Comparison of ENCODE assay signal across 22 cellular contexts in the genomic region with DNA sequence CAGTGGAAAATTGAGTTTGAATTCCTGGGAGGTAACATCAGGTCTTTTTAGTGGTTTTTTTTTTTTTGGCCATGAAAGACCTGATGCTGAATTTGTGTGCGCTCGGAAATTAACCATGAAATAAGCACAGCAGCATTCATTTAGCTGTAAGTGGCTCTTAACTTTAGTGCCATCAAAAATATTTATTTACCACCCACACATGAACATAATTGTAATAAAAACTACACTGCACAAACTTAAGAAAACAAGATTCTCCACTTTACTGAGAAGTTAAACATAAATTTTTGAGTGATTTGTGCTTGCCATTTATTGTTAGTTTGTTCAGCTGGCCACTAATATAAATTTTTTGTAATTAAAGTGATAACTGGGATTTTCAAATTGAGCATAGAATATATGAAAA. TPM values are rescaled to one million over a fixed set of nuclear protein-coding genes. Genes with fewer than 3 reads are reported as not detected.
DNase-seq lines count a peak whose midpoint lies in the region; ATAC-seq, FAIRE-seq and TF ChIP-seq lines count a peak whose summit lies in the region.
"Had no signal": no experiment of that assay in that cellular context is flagged by ENCODE, and none has a peak within 500 bp of the region (broad histone marks: within the 10 kb centered on the region; RNA-seq: fewer than 3 reads in every experiment).

No MANE protein-coding gene starts in this region.

- H3K36me3 Mint-ChIP-seq in Calu3 (ENCODE audit: insufficient read depth, unreplicated experiment) = peaks cover 24% of the 10 kb centered on the region

- POLR2A ChIA-PET in HEK293 (lab: Yijun Ruan, JAX) (no interaction called here), K562 (lab: Yijun Ruan, JAX) (no interaction called here), PC-9 (lab: Charles Lee; ENCODE audit: unreplicated experiment) (no interaction called here)

- FAIRE-seq in K562 (lab: Jason Lieb, UNC) = no peak
- FAIRE-seq: GM12892, GM18507, HepG2 had no signal

- H3K27ac Mint-ChIP-seq in Calu3 (ENCODE audit: unreplicated experiment) = peak overlapping the region; percentile 64
- H3K27ac Mint-ChIP-seq: IgD-negative memory B cell had no signal

- H2AFZ ChIP-seq in K562 (ENCODE audit: low read depth, low read length) (no peak overlapping the region), PC-9 (no peak overlapping the region)

- intact Hi-C loops in Calu3 (cut with micrococcal nuclease; ENCODE audit: unreplicated experiment) = loop anchor here (5.0 to 10.0 kb wide), 4 partner anchors 58 to 671 kb away; no protein-coding TSS in a partner anchor
- intact Hi-C loops in K562 (cut with micrococcal nuclease) = loop anchor here (10.0 kb wide), 1 partner anchor 571 kb away; no protein-coding TSS in a partner anchor
- intact Hi-C loops in PC-9 (cut with micrococcal nuclease; ENCODE audit: unreplicated experiment) = loop anchor here (5.0 to 10.0 kb wide), 4 partner anchors 97 to 601 kb away; no protein-coding TSS in a partner anchor

- H3K79me2 ChIP-seq in K562 (ENCODE audit: control insufficient read depth, insufficient read depth, low read length) (no peaks in the 10 kb centered on the region), PC-9 (ENCODE audit: low read depth) (peaks cover 6% of the 10 kb centered on the region; the same call in 1 of the 2 replicates)

- peaks cover 59% of the 10 kb centered on the region for H3K4me1 Mint-ChIP-seq in Calu3 (ENCODE audit: low read depth, unreplicated experiment)

- no peak for DNase-seq in Calu3
- no peak for DNase-seq in K562 (ENCODE audit: extremely low read depth in 1 of 4, low spot score in 3 of 4)
- DNase-seq in thoracic aorta (ENCODE audit: low spot score) = no peak
- DNase-seq in PC-9 = no peak
- DNase-seq in stimulated activated CD4-positive, alpha-beta T cell treated with anti-CD3 and anti-CD28 coated beads, Interleukin-4, amount 100 ng/mL, for 1 hour = no peak
- DNase-seq: 8988T; CD4-positive, alpha-beta memory T cell; DMS 273 treated with DMSO at 0.1 percent for 48 hours; DMS53; GDM1; GOT3; H7 had no signal

- in situ Hi-C loops in K562 (cut with MboI) = no loop called here

- H3F3A ChIP-seq in PC-9 (ENCODE audit: insufficient read depth, low read depth) = peaks cover 16% of the 10 kb centered on the region; the same call in 1 of the 2 replicates

- no peaks in the 10 kb centered on the region for H3K9me3 Mint-ChIP-seq in Calu3 (ENCODE audit: low read depth, unreplicated experiment)
- H3K9me3 Mint-ChIP-seq: CD14-positive monocyte; CD4-positive, alpha-beta memory T cell; IgD-negative memory B cell had no signal

- no peak overlapping the region for H3K9ac ChIP-seq in K562 (ENCODE audit: insufficient read depth in 1 of 2, low read depth in 2 of 2, low read length in 2 of 2)
- H3K9ac ChIP-seq: BLaER1 had no signal

- H3K27me3 ChIP-seq in K562 (ENCODE audit: control insufficient read depth in 2 of 2, insufficient read depth in 2 of 2, low read length in 2 of 2) = peaks cover 14 to 27% of the 10 kb centered on the region in 2 experiments
- H3K27me3 ChIP-seq in thoracic aorta (replicated peaks; ENCODE audit: insufficient read depth) = no peaks in the 10 kb centered on the region
- H3K27me3 ChIP-seq in PC-9 (ENCODE audit: insufficient read depth, low read depth) = no peaks in the 10 kb centered on the region

- H3K36me3 ChIP-seq in HEK293 (ENCODE audit: control insufficient read depth in 2 of 2, insufficient read depth in 1 of 2, low read length in 2 of 2) (no peaks in the 10 kb centered on the region), K562 (ENCODE audit: control insufficient read depth, insufficient read depth, low read length) (no peaks in the 10 kb centered on the region), thoracic aorta (no peaks in the 10 kb centered on the region), PC-9 (ENCODE audit: low read depth) (no peaks in the 10 kb centered on the region)
- H3K36me3 ChIP-seq: BLaER1 had no signal

- ATAC-seq in K562 = no peak
- no peak for ATAC-seq in thoracic aorta (ENCODE audit: insufficient number of reproducible peaks, low FRiP score, low read depth)
- ATAC-seq in HG02798 (IDR thresholded peaks at IDR 0.05; ENCODE audit: poor library complexity, unreplicated experiment) = no peak
- no peak for ATAC-seq in GM19324 (IDR thresholded peaks at IDR 0.05; ENCODE audit: low FRiP score, unreplicated experiment)
- ATAC-seq: HCT116, HepG2 had no signal

- BruUV-seq in Calu3 (replicated peaks; lab: Mats Ljungman, UMichigan) (no TSS peak), K562 (replicated peaks; lab: Mats Ljungman, UMichigan) (no TSS peak), PC-9 (replicated peaks; lab: Mats Ljungman, UMichigan) (no TSS peak)

- no peak overlapping the region for H3K27ac ChIP-seq in HEK293 (ENCODE audit: extremely low read depth, low read depth, low read length)
- H3K27ac ChIP-seq in K562 (ENCODE audit: extremely low read depth, low read depth, low read length) = no peak overlapping the region
- H3K27ac ChIP-seq in thoracic aorta = peak overlapping the region; percentile 92
- no peak overlapping the region for H3K27ac ChIP-seq in PC-9
- H3K27ac ChIP-seq: BLaER1 had no signal

- TF ChIP-seq RAD21 in K562 (CRISPR knock-in tag; conservative IDR thresholded peaks at IDR 0.05 in 1 of 2, IDR thresholded peaks at IDR 0.05 in 1 of 2) = no peak

- 15% methylated on average over 2 of the region's 2 CpGs for WGBS in K562 (ENCODE audit: insufficient coverage, low coverage, missing lambda C conversion rate)

- CTCF ChIA-PET in Calu3 (lab: Charles Lee) (interaction anchor here (0.7 kb wide), 1 partner anchor 319 kb away, joined by 3 read pairs; no protein-coding TSS in a partner anchor), HEK293 (lab: Yijun Ruan, JAX) (no interaction called here), K562 (lab: Yijun Ruan, JAX; ENCODE audit: low intra/inter-chr PET ratio) (no interaction called here), PC-9 (lab: Charles Lee) (no interaction called here)

- H3K9me1 ChIP-seq in K562 (ENCODE audit: control insufficient read depth, insufficient read depth, low read length) = no peaks in the 10 kb centered on the region

- H3K4me2 ChIP-seq in K562 (ENCODE audit: insufficient read depth, low read length) = no peak overlapping the region
- no peak overlapping the region for H3K4me2 ChIP-seq in PC-9
- H3K4me2 ChIP-seq: BLaER1 had no signal

- H3K4me1 ChIP-seq in HEK293 (ENCODE audit: control insufficient read depth, insufficient read depth, low read length) (peaks cover 39% of the 10 kb centered on the region), K562 (replicated peaks in 1 of 2; ENCODE audit: control insufficient read depth in 2 of 2, insufficient read depth in 2 of 2, low read length in 2 of 2) (peaks cover 18% of the 10 kb centered on the region in 2 experiments; a peak in 4 of 5 replicates), thoracic aorta (ENCODE audit: control insufficient read depth in 1 of 2, low read depth in 2 of 2) (peaks cover 17 to 68% of the 10 kb centered on the region in 2 donors), PC-9 (replicated peaks; ENCODE audit: insufficient read depth) (peaks cover 40% of the 10 kb centered on the region)

- H4K20me1 ChIP-seq in K562 (replicated peaks; ENCODE audit: control insufficient read depth, insufficient read depth, low read length) (no peaks in the 10 kb centered on the region), PC-9 (ENCODE audit: insufficient read depth) (no peaks in the 10 kb centered on the region)
- H4K20me1 ChIP-seq: BLaER1 had no signal

- TF ChIP-seq CTCF in Calu3 (IDR thresholded peaks at IDR 0.05; ENCODE audit: unreplicated experiment) (no peak), HEK293 (tag by site-specific recombination; IDR thresholded peaks at IDR 0.05) (no peak), K562 (IDR thresholded peaks at IDR 0.05 in 2 of 3, conservative IDR thresholded peaks at IDR 0.05 in 1 of 3; ENCODE audit: insufficient read depth in 2 of 3, low read depth in 1 of 3, low read length in 3 of 3) (no peak), thoracic aorta (IDR thresholded peaks at IDR 0.05) (no peak), PC-9 (conservative IDR thresholded peaks at IDR 0.05) (no peak)

- H3K4me3 Mint-ChIP-seq in Calu3 (ENCODE audit: low read depth, unreplicated experiment) = peak overlapping the region; percentile 31

- H3K4me3 ChIP-seq in HEK293 (ENCODE audit: low read depth, low read length) (no peak overlapping the region), K562 (no peak overlapping the region), thoracic aorta (peak overlapping the region; percentile 86), PC-9 (no peak overlapping the region)
- H3K4me3 ChIP-seq: BLaER1 had no signal

- H3K27me3 Mint-ChIP-seq in Calu3 (ENCODE audit: unreplicated experiment) = no peaks in the 10 kb centered on the region
- H3K27me3 Mint-ChIP-seq: CD4-positive, alpha-beta memory T cell; IgD-negative memory B cell had no signal

- TF ChIP-seq POLR2A in K562 (conservative IDR thresholded peaks at IDR 0.05) = no peak

- no peaks in the 10 kb centered on the region for H3K9me2 ChIP-seq in PC-9 (ENCODE audit: insufficient read depth)

- no peaks in the 10 kb centered on the region for H3K9me3 ChIP-seq in HEK293 (ENCODE audit: control insufficient read depth, insufficient read depth, low read depth, low read length)
- no peaks in the 10 kb centered on the region for H3K9me3 ChIP-seq in K562 (replicated peaks; ENCODE audit: control insufficient read depth, insufficient read depth, low read depth, low read length)
- H3K9me3 ChIP-seq in thoracic aorta = no peaks in the 10 kb centered on the region
- H3K9me3 ChIP-seq in PC-9 (ENCODE audit: insufficient read depth, low read depth) = no peaks in the 10 kb centered on the region
- H3K9me3 ChIP-seq: BLaER1 had no signal

- TF ChIP-seq EP300 in K562 (IDR thresholded peaks at IDR 0.05; ENCODE audit: low read length) = no peak

RNA-seq across cellular contexts. Expression of a gene that starts 2.4 kb away (rescaled TPM):
- total RNA-seq in Calu3 (2022) (41.5 and 48.1 TPM in 2 replicates), K562 (2014; rRNA removed) (0.04 TPM in 1 of 2 replicates, not detected in the other), K562 (2014; rRNA removed; fragmentation: Illumina TruSeq; extraction: Trizol) (0.26 and 0.36 TPM in 2 replicates), K562 (2015; rRNA removed; fragmentation: Illumina TruSeq; extraction: Trizol) (0.04 and 0.47 TPM in 2 replicates), K562 (2021) (0.47 and 0.89 TPM in 2 replicates), thoracic aorta (100 to 1,000 TPM in 1 of 2 donors, 10 to 100 TPM in 1; 67.1 to 165 TPM), PC-9 (2021) (12.7 and 14.8 TPM in 2 replicates)
- 0.67 and 2.7 TPM in 2 replicates for total RNA-seq in K562 (2011; cell fraction: chromatin; rRNA removed; ENCODE audit: low replicate concordance)
- total RNA-seq in K562 (2011; cell fraction: nucleolus; rRNA removed) = 0.13 and 0.33 TPM in 2 replicates
- total RNA-seq in K562 (2011; cell fraction: nucleoplasm; rRNA removed) = 0.22 and 0.31 TPM in 2 replicates
- polyA plus RNA-seq in K562 (2011; rRNA removed) (0.07 and 0.24 TPM in 2 replicates), K562 (2014; fragmentation: Illumina TruSeq; extraction: Trizol) (0.03 and 0.04 TPM in 2 replicates), K562 (2014; fragmentation: Nextera tagmentation; extraction: Ambion mirVana) (under 1 TPM; 0.01 to 0.08 TPM), K562 (2014; rRNA removed) (0.05 and 0.09 TPM in 2 replicates)
- 0.03 TPM in 1 of 2 replicates, not detected in the other for polyA plus RNA-seq in K562 (2011; cell fraction: cytosol; rRNA removed)
- polyA plus RNA-seq in K562 (2011; cell fraction: nucleus; rRNA removed) = 0.10 and 0.17 TPM in 2 replicates
- 0.17 and 0.38 TPM in 2 replicates for polyA plus RNA-seq in K562 (2012)
- 0.60 and 0.87 TPM in 2 replicates for polyA minus RNA-seq in K562 (2011; rRNA and poly(A)+ RNA removed)
- polyA minus RNA-seq in K562 (2011; cell fraction: cytosol; rRNA and poly(A)+ RNA removed) = not detected in 2 replicates
- polyA minus RNA-seq in K562 (2011; cell fraction: nucleus; rRNA and poly(A)+ RNA removed) = 0.78 and 1.1 TPM in 2 replicates

RNA-seq across cellular contexts. Expression of a gene that starts 30.4 kb away (rescaled TPM):
- total RNA-seq in Calu3 (2022) (22.4 and 24.3 TPM in 2 replicates), K562 (2014; rRNA removed) (36.2 and 38.5 TPM in 2 replicates), K562 (2014; rRNA removed; fragmentation: Illumina TruSeq; extraction: Trizol) (39.9 and 43.8 TPM in 2 replicates), K562 (2015; rRNA removed; fragmentation: Illumina TruSeq; extraction: Trizol) (30.3 and 32.0 TPM in 2 replicates), K562 (2021) (32.7 and 35.1 TPM in 2 replicates), thoracic aorta (1 to 10 TPM; 2.0 to 3.5 TPM), PC-9 (2021) (20.1 and 21.7 TPM in 2 replicates)
- 13.1 and 19.3 TPM in 2 replicates for total RNA-seq in K562 (2011; cell fraction: chromatin; rRNA removed; ENCODE audit: low replicate concordance)
- 5.2 and 7.5 TPM in 2 replicates for total RNA-seq in K562 (2011; cell fraction: nucleolus; rRNA removed)
- 11.4 and 18.4 TPM in 2 replicates for total RNA-seq in K562 (2011; cell fraction: nucleoplasm; rRNA removed)
- polyA plus RNA-seq in K562 (2011; rRNA removed) (14.7 and 19.4 TPM in 2 replicates), K562 (2014; fragmentation: Illumina TruSeq; extraction: Trizol) (33.4 and 37.9 TPM in 2 replicates), K562 (2014; fragmentation: Nextera tagmentation; extraction: Ambion mirVana) (100 to 1,000 TPM in 1 of 2 experiments, 10 to 100 TPM in 1; 98.7 to 108 TPM), K562 (2014; rRNA removed) (19.7 and 22.3 TPM in 2 replicates)
- polyA plus RNA-seq in K562 (2011; cell fraction: cytosol; rRNA removed) = 9.1 and 12.6 TPM in 2 replicates
- polyA plus RNA-seq in K562 (2011; cell fraction: nucleus; rRNA removed) = 3.9 and 4.9 TPM in 2 replicates
- 25.7 and 49.8 TPM in 2 replicates for polyA plus RNA-seq in K562 (2012)
- polyA minus RNA-seq in K562 (2011; rRNA and poly(A)+ RNA removed) = 12.6 and 14.4 TPM in 2 replicates
- 2.7 and 13.5 TPM in 2 replicates for polyA minus RNA-seq in K562 (2011; cell fraction: cytosol; rRNA and poly(A)+ RNA removed)
- polyA minus RNA-seq in K562 (2011; cell fraction: nucleus; rRNA and poly(A)+ RNA removed) = 7.7 and 9.8 TPM in 2 replicates

Comparison
In these comparisons a context has a peak if more than half of its experiments do, and no peak if none do; other contexts are left out.
1. H3K27ac ChIP-seq: peak in thoracic aorta (2 of 2); none in HEK293 (single experiment), K562 (single experiment) and PC-9 (single experiment).